23 cellular contexts compared by ENCODE assay signal in the genomic region with DNA sequence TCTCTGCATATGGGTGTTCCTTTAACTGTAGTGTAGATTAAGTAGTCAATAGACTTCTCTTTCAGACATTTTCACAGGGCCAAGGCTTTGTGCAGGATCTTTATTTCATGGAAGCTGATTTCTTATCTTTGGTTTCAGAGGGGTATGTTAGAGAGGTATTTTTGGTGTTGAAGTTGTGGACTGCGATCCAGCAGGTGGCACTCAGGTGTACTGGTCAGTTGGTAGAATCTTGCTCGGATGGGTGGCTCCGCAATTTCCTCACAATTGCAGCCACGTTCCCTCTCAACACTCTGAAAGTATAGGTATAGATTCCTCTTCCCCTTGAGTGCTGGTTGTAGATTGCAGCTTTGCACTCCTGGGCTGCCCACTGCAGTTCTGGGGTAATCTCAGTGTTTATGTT. TPM values are rescaled to one million over a fixed set of nuclear protein-coding genes. Genes with fewer than 3 reads are reported as not detected.
DNase-seq lines count a peak whose midpoint lies in the region; ATAC-seq, FAIRE-seq and TF ChIP-seq lines count a peak whose summit lies in the region.
"Had no signal": no experiment of that assay in that cellular context is flagged by ENCODE, and none has a peak within 500 bp of the region (broad histone marks: within the 10 kb centered on the region; RNA-seq: fewer than 3 reads in every experiment).

No MANE protein-coding gene starts in this region.

- peaks cover 27% of the 10 kb centered on the region for H3K9me3 Mint-ChIP-seq in CD4-positive, alpha-beta T cell
- H3K9me3 Mint-ChIP-seq in activated T-helper 2 cell treated with anti-CD3 and anti-CD28 coated beads, Interferon-gamma antibody, Interleukin-2, Interleukin-4, amounts not matched to agents 10 μg/mL and 5 μg/mL and 100 μg/mL, durations not matched to agents 14 hours and 24 hours and 36 hours, result peaks cover 42% of the 10 kb centered on the region

- H3K4me3 Mint-ChIP-seq in CD4-positive, alpha-beta T cell, result no peak overlapping the region
- H3K4me3 Mint-ChIP-seq in T-helper 17 cell, result no peak overlapping the region
- H3K4me3 Mint-ChIP-seq in activated T-helper 2 cell treated with anti-CD3 and anti-CD28 coated beads, Interferon-gamma antibody, Interleukin-2, Interleukin-4, amounts not matched to agents 10 μg/mL and 5 μg/mL and 100 μg/mL, durations not matched to agents 14 hours and 24 hours and 36 hours (ENCODE audit: low read depth), result no peak overlapping the region
- H3K4me3 Mint-ChIP-seq: IgD-negative memory B cell had no signal

- H3K9me3 ChIP-seq in CD4-positive, alpha-beta T cell (ENCODE audit: control insufficient read depth, low read length), result peaks cover 3% of the 10 kb centered on the region
- peaks cover 2% of the 10 kb centered on the region for H3K9me3 ChIP-seq in T-helper 17 cell (ENCODE audit: control insufficient read depth, low read length, poor library complexity, severe bottlenecking)
- H3K9me3 ChIP-seq in kidney (ENCODE audit: control insufficient read depth in 1 of 2, low read length in 2 of 2), result no peaks in the 10 kb centered on the region
- no peaks in the 10 kb centered on the region for H3K9me3 ChIP-seq in neutrophil
- peaks cover 0 to 15% (median 0%) of the 10 kb centered on the region in 12 donors for H3K9me3 ChIP-seq in heart left ventricle
- H3K9me3 ChIP-seq: Peyer's patch had no signal

- H3K27me3 ChIP-seq in CD4-positive, alpha-beta T cell (ENCODE audit: control insufficient read depth, insufficient read depth, low read length), result no peaks in the 10 kb centered on the region
- H3K27me3 ChIP-seq in neutrophil (no peaks in the 10 kb centered on the region), heart left ventricle (no peaks in the 10 kb centered on the region)
- H3K27me3 ChIP-seq: Peyer's patch had no signal

- no peak for TF ChIP-seq CTCF in CD4-positive, alpha-beta T cell (IDR thresholded peaks at IDR 0.05)
- TF ChIP-seq CTCF in kidney (IDR thresholded peaks at IDR 0.05; ENCODE audit: borderline replicate concordance, extremely low read depth, insufficient read depth), result peak; percentile 15
- no peak for TF ChIP-seq CTCF in neutrophil (IDR thresholded peaks at IDR 0.05)
- TF ChIP-seq CTCF in heart left ventricle (IDR thresholded peaks at IDR 0.05), result no peak

- H3K27ac ChIP-seq in CD4-positive, alpha-beta T cell (ENCODE audit: low read depth, low read length), result no peak overlapping the region
- no peak overlapping the region for H3K27ac ChIP-seq in kidney (ENCODE audit: low read depth in 2 of 2, low read length in 2 of 2)
- H3K27ac ChIP-seq in neutrophil, result peak overlapping the region; percentile 67
- no peak overlapping the region for H3K27ac ChIP-seq in heart left ventricle
- H3K27ac ChIP-seq: Peyer's patch had no signal

- no peaks in the 10 kb centered on the region for H3K27me3 Mint-ChIP-seq in CD4-positive, alpha-beta T cell
- H3K27me3 Mint-ChIP-seq in T-helper 17 cell, result no peaks in the 10 kb centered on the region
- H3K27me3 Mint-ChIP-seq in activated T-helper 2 cell treated with anti-CD3 and anti-CD28 coated beads, Interferon-gamma antibody, Interleukin-2, Interleukin-4, amounts not matched to agents 10 μg/mL and 5 μg/mL and 100 μg/mL, durations not matched to agents 14 hours and 24 hours and 36 hours (ENCODE audit: low read depth), result no peaks in the 10 kb centered on the region
- H3K27me3 Mint-ChIP-seq: IgD-negative memory B cell had no signal

- 93 to 100% (median 97%) methylated on average over 4 of the region's 4 CpGs for WGBS in heart left ventricle, 4 donors

- H3K9ac ChIP-seq in kidney (ENCODE audit: low read length in 2 of 2), result no peak overlapping the region

- peaks cover 83% of the 10 kb centered on the region for H3K36me3 Mint-ChIP-seq in CD4-positive, alpha-beta T cell (ENCODE audit: low read depth)
- H3K36me3 Mint-ChIP-seq in T-helper 17 cell (ENCODE audit: low read depth), result no peaks in the 10 kb centered on the region
- H3K36me3 Mint-ChIP-seq in activated T-helper 2 cell treated with anti-CD3 and anti-CD28 coated beads, Interferon-gamma antibody, Interleukin-2, Interleukin-4, amounts not matched to agents 10 μg/mL and 5 μg/mL and 100 μg/mL, durations not matched to agents 14 hours and 24 hours and 36 hours (ENCODE audit: low read depth), result peaks cover 45% of the 10 kb centered on the region

- no peak for DNase-seq in CD4-positive, alpha-beta T cell
- DNase-seq in T-helper 17 cell (no peak), kidney (no peak), NCI-H1105 (lab: John Stamatoyannopoulos, UW) (no peak), heart left ventricle (no peak)
- no peak for DNase-seq in activated T-helper 2 cell treated with anti-CD3 and anti-CD28 coated beads, Interferon-gamma antibody, Interleukin-2, Interleukin-4, amounts not matched to agents 10 μg/mL and 5 μg/mL and 100 μg/mL, durations not matched to agents 14 hours and 24 hours and 36 hours (ENCODE audit: low spot score)
- DNase-seq: AML-193, C1 segment of cervical spinal cord, DMS53, EL, GF-D8, Karpas-422, NCI-H1417, NCI-H1694 treated with DMSO at 0.1 percent for 48 hours, NCI-H446 treated with DMSO at 0.1 percent for 48 hours, NCI-H526 treated with DMSO at 0.1 percent for 48 hours, Peyer's patch had no signal

- POLR2A ChIA-PET in CD4-positive, alpha-beta T cell (lab: Charles Lee), result interaction anchor here (1.4 kb wide), 1 partner anchor 44 kb away, joined by 3 read pairs; no protein-coding TSS in a partner anchor

- intact Hi-C loops in CD4-positive, alpha-beta T cell (cut with DNase I, micrococcal nuclease), result loop anchor here in 1 of 2 experiments (5.0 kb wide), 1 partner anchor 42 kb away; a partner anchor contains a TSS
- intact Hi-C loops in kidney (cut with DNase I) (no loop called here), heart left ventricle (cut with DNase I) (loop anchor here in 1 of 10 donors (5.0 kb wide), 1 partner anchor 72 kb away; no protein-coding TSS in a partner anchor)
- intact Hi-C loops in activated T-helper 2 cell treated with anti-CD3 and anti-CD28 coated beads, Interferon-gamma antibody, Interleukin-2, Interleukin-4, amounts not matched to agents 10 μg/mL and 5 μg/mL and 100 μg/mL, durations not matched to agents 14 hours and 24 hours and 36 hours (cut with micrococcal nuclease), result no loop called here

- FAIRE-seq in kidney (lab: Jason Lieb, UNC), result no peak
- FAIRE-seq: D721Med, H54 had no signal

- H3K4me1 Mint-ChIP-seq in CD4-positive, alpha-beta T cell (ENCODE audit: low read depth), result peaks cover 84% of the 10 kb centered on the region
- peaks cover 16% of the 10 kb centered on the region for H3K4me1 Mint-ChIP-seq in T-helper 17 cell
- peaks cover 14% of the 10 kb centered on the region for H3K4me1 Mint-ChIP-seq in activated T-helper 2 cell treated with anti-CD3 and anti-CD28 coated beads, Interferon-gamma antibody, Interleukin-2, Interleukin-4, amounts not matched to agents 10 μg/mL and 5 μg/mL and 100 μg/mL, durations not matched to agents 14 hours and 24 hours and 36 hours (ENCODE audit: low read depth)

- ATAC-seq in CD4-positive, alpha-beta T cell (ENCODE audit: poor library complexity), result no peak
- no peak for ATAC-seq in T-helper 17 cell
- ATAC-seq in GM18870 (IDR thresholded peaks at IDR 0.05; ENCODE audit: unreplicated experiment), result no peak
- no peak for ATAC-seq in heart left ventricle
- ATAC-seq: SK-N-SH treated with all-trans-retinoic acid at 6 μM for 48 hours had no signal

- H3K4me1 ChIP-seq in kidney (ENCODE audit: control insufficient read depth in 1 of 2, insufficient read depth in 1 of 2, low read depth in 1 of 2, low read length in 2 of 2) (no peaks in the 10 kb centered on the region), neutrophil (ENCODE audit: control insufficient read depth in 1 of 2, insufficient read depth in 1 of 2, low read depth in 1 of 2, low read length in 1 of 2) (peaks cover 50 to 56% of the 10 kb centered on the region in 2 experiments), heart left ventricle (peaks cover 0 to 14% (median 0%) of the 10 kb centered on the region in 12 donors)
- H3K4me1 ChIP-seq: Peyer's patch had no signal

- CTCF ChIA-PET in CD4-positive, alpha-beta T cell (lab: Charles Lee), result no interaction called here

- H3K36me3 ChIP-seq in kidney (ENCODE audit: control insufficient read depth in 1 of 2, insufficient read depth in 2 of 2, low read length in 2 of 2) (no peaks in the 10 kb centered on the region), neutrophil (no peaks in the 10 kb centered on the region), heart left ventricle (peaks cover 0 to 6% (median 0%) of the 10 kb centered on the region in 9 donors)
- H3K36me3 ChIP-seq: Peyer's patch had no signal

- no peak overlapping the region for H3K4me3 ChIP-seq in kidney (ENCODE audit: low read length in 2 of 2)
- H3K4me3 ChIP-seq in neutrophil (ENCODE audit: low read depth in 1 of 2, low read length in 1 of 2), result no peak overlapping the region
- no peak overlapping the region for H3K4me3 ChIP-seq in heart left ventricle
- H3K4me3 ChIP-seq: Peyer's patch had no signal

- peak overlapping the region; percentile 48 for H3K27ac Mint-ChIP-seq in CD4-positive, alpha-beta T cell
- H3K27ac Mint-ChIP-seq in T-helper 17 cell, result peak overlapping the region; percentile 2
- no peak overlapping the region for H3K27ac Mint-ChIP-seq in activated T-helper 2 cell treated with anti-CD3 and anti-CD28 coated beads, Interferon-gamma antibody, Interleukin-2, Interleukin-4, amounts not matched to agents 10 μg/mL and 5 μg/mL and 100 μg/mL, durations not matched to agents 14 hours and 24 hours and 36 hours
- H3K27ac Mint-ChIP-seq: IgD-negative memory B cell had no signal

- no peak for TF ChIP-seq POLR2A in heart left ventricle (IDR thresholded peaks at IDR 0.05)

RNA-seq across cellular contexts. Expression of a gene that starts 44.3 kb away (rescaled TPM):
- total RNA-seq in CD4-positive, alpha-beta T cell, result 100 to 1,000 TPM; 154 to 160 TPM
- total RNA-seq in T-helper 17 cell (100 to 1,000 TPM; 141 to 146 TPM), kidney (69.7 TPM), heart left ventricle (10 to 100 TPM; 27.9 to 58.7 (median 46.4) TPM)
- polyA plus RNA-seq in kidney (ENCODE audit: insufficient read depth, low read depth, low replicate concordance) (11.5 TPM), heart left ventricle (10 to 100 TPM in 1 of 2 donors, 1 to 10 TPM in 1; 4.5 to 20.7 TPM)
- total RNA-seq in activated T-helper 2 cell treated with anti-CD3 and anti-CD28 coated beads, Interferon-gamma antibody, Interleukin-2, Interleukin-4, amounts not matched to agents 10 μg/mL and 5 μg/mL and 100 μg/mL, durations not matched to agents 14 hours and 24 hours and 36 hours, result 87.9 TPM in 2 replicates
